In genomic region chr3:114903213-114903612, GRCh38 we compare ENCODE assay signal across 12 cellular contexts.
DNase-seq lines count a peak whose midpoint lies in the region; ATAC-seq and TF ChIP-seq lines count a peak whose summit lies in the region.
"Had no signal": no experiment of that assay in that cellular context is flagged by ENCODE, and none has a peak within 500 bp of the region (broad histone marks: within the 10 kb centered on the region; RNA-seq: fewer than 3 reads in every experiment).

No MANE protein-coding gene starts in this region.

- no peak overlapping the region for H3K4me3 ChIP-seq in thyroid gland (replicated peaks in 1 of 3)
- H3K4me3 ChIP-seq in uterus, result no peak overlapping the region

- TF ChIP-seq CTCF in VCaP (conservative IDR thresholded peaks at IDR 0.05) (no peak), thyroid gland (IDR thresholded peaks at IDR 0.05) (no peak), uterus (IDR thresholded peaks at IDR 0.05) (no peak)

- H3K27me3 ChIP-seq in thyroid gland (no peaks in the 10 kb centered on the region), uterus (no peaks in the 10 kb centered on the region)

- TF ChIP-seq POLR2A in thyroid gland (IDR thresholded peaks at IDR 0.05) (no peak), uterus (IDR thresholded peaks at IDR 0.05) (no peak)

- H3K4me1 Mint-ChIP-seq in naive thymus-derived CD8-positive, alpha-beta T cell, result peaks cover 11 to 64% (median 23%) of the 10 kb centered on the region in 4 donors

- H3K27ac ChIP-seq in VCaP (peak overlapping the region; percentile 72), thyroid gland (peak overlapping the region; percentile 31 to 84 (median 54)), uterus (peak overlapping the region in 1 of 2 donors; percentile 48)

- DNase-seq in NCI-H1092 treated with DMSO at 0.1 percent for 48 hours (lab: John Stamatoyannopoulos, UW), result peak; percentile 75
- DNase-seq in NCI-H1092 (lab: John Stamatoyannopoulos, UW), result no peak
- DNase-seq in left colon, result no peak
- DNase-seq in thyroid gland, result no peak
- DNase-seq in naive thymus-derived CD8-positive, alpha-beta T cell, result no peak
- DNase-seq in uterus, result no peak
- DNase-seq in NCI-H524 treated with DMSO at 0.1 percent for 48 hours (lab: John Stamatoyannopoulos, UW), result no peak
- DNase-seq: activated CD4-positive, alpha-beta T cell treated with anti-CD3 and anti-CD28 coated beads for 48 hours; activated naive CD4-positive, alpha-beta T cell treated with anti-CD3 and anti-CD28 coated beads, Interleukin-2, amount 50 U/mL, for 16 hours; EL; islet precursor cell had no signal

- intact Hi-C loops in left colon (cut with DNase I, micrococcal nuclease), result no loop called here
- intact Hi-C loops in thyroid gland (cut with DNase I), result no loop called here
- intact Hi-C loops in uterus (cut with DNase I; ENCODE audit: low total_unique reads), result no loop called here

- H3K36me3 ChIP-seq in thyroid gland (no peaks in the 10 kb centered on the region), uterus (no peaks in the 10 kb centered on the region)

- peaks cover 0 to 2% (median 0%) of the 10 kb centered on the region in 9 donors for H3K9me3 Mint-ChIP-seq in naive thymus-derived CD8-positive, alpha-beta T cell

- H3K9me3 ChIP-seq in thyroid gland, result no peaks in the 10 kb centered on the region
- H3K9me3 ChIP-seq in uterus, result no peaks in the 10 kb centered on the region

- peaks cover 6 to 31% (median 12%) of the 10 kb centered on the region in 3 donors for H3K36me3 Mint-ChIP-seq in naive thymus-derived CD8-positive, alpha-beta T cell

- ATAC-seq in left colon, result peak; percentile 73
- no peak for ATAC-seq in naive thymus-derived CD8-positive, alpha-beta T cell

- no peak overlapping the region for H3K4me3 Mint-ChIP-seq in naive thymus-derived CD8-positive, alpha-beta T cell

- POLR2A ChIA-PET in naive thymus-derived CD8-positive, alpha-beta T cell (lab: Charles Lee), result no interaction called here

- H3K4me1 ChIP-seq in thyroid gland, result peaks cover 30 to 36% of the 10 kb centered on the region in 2 donors
- H3K4me1 ChIP-seq in uterus, result no peaks in the 10 kb centered on the region

- peak overlapping the region in 1 of 10 donors; percentile 24 for H3K27ac Mint-ChIP-seq in naive thymus-derived CD8-positive, alpha-beta T cell

- WGBS in thyroid gland, 2 donors, result 46 to 54% methylated on average over 1 of the region's 1 CpG

- H3K27me3 Mint-ChIP-seq in naive thymus-derived CD8-positive, alpha-beta T cell, result no peaks in the 10 kb centered on the region
